Comparison of ENCODE assay signal across 15 cellular contexts in the genomic region with DNA sequence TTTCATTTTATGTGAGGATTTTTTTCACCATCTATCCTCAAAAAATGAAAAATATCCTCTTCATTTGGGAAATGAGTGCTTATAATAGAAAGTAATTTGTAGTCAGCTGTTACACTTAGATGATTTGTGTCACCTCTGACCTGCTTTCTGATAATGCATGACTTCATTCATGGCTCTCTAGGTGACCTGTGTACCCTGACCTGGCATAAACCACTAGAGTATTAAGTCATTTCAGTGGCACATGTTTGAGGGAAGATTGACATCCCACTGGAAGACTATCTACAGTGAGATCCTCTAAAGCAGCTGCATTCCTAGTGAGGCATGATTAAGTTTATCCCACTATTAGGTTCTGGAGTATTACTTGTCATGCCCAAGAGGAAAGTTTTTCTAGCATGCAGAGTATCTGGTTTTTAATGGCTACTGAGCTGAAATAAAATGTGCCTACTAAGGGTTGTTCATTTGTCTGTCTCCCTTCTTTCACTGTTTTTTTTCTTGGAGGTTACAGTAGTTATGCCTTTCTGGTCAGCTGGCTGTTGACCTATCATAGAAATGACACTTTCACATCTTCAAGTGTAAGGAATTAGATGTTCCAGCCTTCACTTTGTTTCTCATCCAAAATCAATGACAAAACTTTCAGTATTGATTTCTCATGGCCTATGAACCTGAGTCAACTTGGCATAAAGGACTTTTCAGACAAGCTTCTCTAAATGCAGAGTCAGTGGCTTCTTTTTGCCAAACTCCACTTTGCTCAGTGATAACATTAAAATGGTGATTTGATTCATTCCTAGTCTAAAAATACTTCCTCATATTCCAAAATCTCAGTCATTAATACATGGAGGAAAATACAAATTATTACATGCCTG. TPM values are rescaled to one million over a fixed set of nuclear protein-coding genes. Genes with fewer than 3 reads are reported as not detected.
A peak's percentile ranks its signal among the peaks of the same experiment; 100 is the strongest.
DNase-seq lines count a peak whose midpoint lies in the region; ATAC-seq and TF ChIP-seq lines count a peak whose summit lies in the region.
"Had no signal": no experiment of that assay in that cellular context is flagged by ENCODE, and none has a peak within 500 bp of the region (broad histone marks: within the 10 kb centered on the region; RNA-seq: fewer than 3 reads in every experiment).

No MANE protein-coding gene starts in this region.

- H3K9me3 ChIP-seq in hepatocyte (ENCODE audit: low read depth), result no peaks in the 10 kb centered on the region
- no peaks in the 10 kb centered on the region for H3K9me3 ChIP-seq in gastrocnemius medialis

- H3K27ac ChIP-seq in hepatocyte (no peak overlapping the region), gastrocnemius medialis (peak overlapping the region in 1 of 4 donors; percentile 8)
- H3K27ac ChIP-seq: C4-2B had no signal

- intact Hi-C loops in gastrocnemius medialis (cut with DNase I; ENCODE audit: low total_unique reads), result no loop called here

- no peaks in the 10 kb centered on the region for H4K20me1 ChIP-seq in hepatocyte (ENCODE audit: insufficient read depth, poor library complexity, severe bottlenecking)

- no peak for TF ChIP-seq CTCF in hepatocyte (IDR thresholded peaks at IDR 0.05; ENCODE audit: poor library complexity)
- TF ChIP-seq CTCF in gastrocnemius medialis (IDR thresholded peaks at IDR 0.05 in 4 of 5, conservative IDR thresholded peaks at IDR 0.05 in 1 of 5), result no peak
- TF ChIP-seq CTCF in GM10248 (IDR thresholded peaks at IDR 0.05; ENCODE audit: control extremely low read depth, extremely low read depth, low read depth, missing control alignments), result no peak

- CTCF ChIA-PET in GM10248 (lab: Yijun Ruan, JAX), result interaction anchor here (0.7 to 2.8 kb wide), 5 partner anchors 11 to 23 kb away, joined by 3 to 11 read pairs (median 4); no protein-coding TSS in a partner anchor

- no peak for TF ChIP-seq POLR2A in gastrocnemius medialis (IDR thresholded peaks at IDR 0.05)

- no peak overlapping the region for H3K4me2 ChIP-seq in hepatocyte

- H3K36me3 ChIP-seq in hepatocyte (replicated peaks; ENCODE audit: insufficient read depth, low read depth) (no peaks in the 10 kb centered on the region), gastrocnemius medialis (no peaks in the 10 kb centered on the region)

- ATAC-seq in gastrocnemius medialis, result peak; percentile 33 to 89

- H3K79me2 ChIP-seq in hepatocyte, result peaks cover 43% of the 10 kb centered on the region

- POLR2A ChIA-PET in GM10248 (lab: Yijun Ruan, JAX), result interaction anchor here (0.7 kb wide), 1 partner anchor 29 kb away, joined by 4 read pairs; no protein-coding TSS in a partner anchor

- H3K4me1 ChIP-seq in hepatocyte (ENCODE audit: insufficient read depth), result peaks cover 11% of the 10 kb centered on the region
- peaks cover 37 to 38% of the 10 kb centered on the region in 2 donors for H3K4me1 ChIP-seq in gastrocnemius medialis

- H3K27me3 ChIP-seq in hepatocyte (no peaks in the 10 kb centered on the region), gastrocnemius medialis (no peaks in the 10 kb centered on the region)

- no peak overlapping the region for H3K4me3 ChIP-seq in hepatocyte
- H3K4me3 ChIP-seq in gastrocnemius medialis, result no peak overlapping the region

- H3K9me2 ChIP-seq in hepatocyte (replicated peaks; ENCODE audit: insufficient read depth), result no peaks in the 10 kb centered on the region

- in situ Hi-C loops in gastrocnemius medialis (cut with MboI; ENCODE audit: low sequenced_read_pairs in 4 of 4), result no loop called here

- no peak overlapping the region for H2AFZ ChIP-seq in hepatocyte

- peak; percentile 9 for DNase-seq in DMS53 (lab: John Stamatoyannopoulos, UW)
- no peak for DNase-seq in DMS53 treated with DMSO at 0.1 percent for 48 hours (lab: John Stamatoyannopoulos, UW; ENCODE audit: unreplicated experiment)
- DNase-seq in HT-29 (ENCODE audit: low spot score), result peak; percentile 15
- peak; percentile 30 for DNase-seq in hepatocyte (ENCODE audit: low spot score)
- DNase-seq in gastrocnemius medialis, result no peak
- DNase-seq in stimulated activated naive CD4-positive, alpha-beta T cell treated with Interleukin-2 at 50 U/mL for 16 hours (lab: John Stamatoyannopoulos, UW), result no peak
- DNase-seq in NOMO-1 (lab: John Stamatoyannopoulos, UW; ENCODE audit: unreplicated experiment in 2 of 2), result no peak
- DNase-seq in GM10248 (ENCODE audit: extremely low spot score), result no peak
- DNase-seq: 8988T; central memory CD4-positive, alpha-beta T cell; GOT3; NCI-H2029; stimulated activated CD4-positive, alpha-beta T cell treated with anti-CD3 and anti-CD28 coated beads, Interleukin-4, amount 100 ng/mL, for 1 hour; trophoblast cell had no signal

RNA-seq across cellular contexts. Expression of a gene that starts 33.1 kb away (rescaled TPM):
- 3.9 and 5.2 TPM in 2 replicates for total RNA-seq in HT-29 (2014; rRNA removed; shearing (Covaris generic))
- total RNA-seq in hepatocyte (15.5 and 17.4 TPM in 2 replicates), gastrocnemius medialis (10 to 100 TPM; 12.9 to 18.0 (median 16.4) TPM)
- 3.8 and 5.5 TPM in 2 replicates for polyA plus RNA-seq in hepatocyte

Comparison
In these comparisons a context has a peak if more than half of its experiments do, and no peak if none do; other contexts are left out.
1. DNase-seq: peak in DMS53 (single experiment), HT-29 (single experiment) and hepatocyte (single experiment); none in DMS53 treated with DMSO at 0.1 percent for 48 hours (single experiment), gastrocnemius medialis (0 of 2), stimulated activated naive CD4-positive, alpha-beta T cell treated with Interleukin-2 at 50 U/mL for 16 hours (single experiment), NOMO-1 (0 of 2) and GM10248 (single experiment).